8 cellular contexts compared by ENCODE assay signal in genomic region chr7:148983220-148984146, GRCh38. TPM values are rescaled to one million over a fixed set of nuclear protein-coding genes. Genes with fewer than 3 reads are reported as not detected.
A peak's percentile ranks its signal among the peaks of the same experiment; 100 is the strongest.
DNase-seq lines count a peak whose midpoint lies in the region; ATAC-seq and TF ChIP-seq lines count a peak whose summit lies in the region.

No MANE protein-coding gene starts in this region.

- H3K36me3 Mint-ChIP-seq in nephron progenitor cell (ENCODE audit: low read depth) = peaks cover 8% of the 10 kb centered on the region
- peaks cover 5% of the 10 kb centered on the region for H3K36me3 Mint-ChIP-seq in stimulated activated naive CD8-positive, alpha-beta T cell treated with anti-CD3 and anti-CD28 coated beads, Interleukin-15, Interleukin-2, amounts not matched to agents 100 ng/mL and 50 ng/mL, for 24 hours (ENCODE audit: low read depth)

- no peak for TF ChIP-seq CTCF in nephron progenitor cell (IDR thresholded peaks at IDR 0.05)

- peaks cover 21% of the 10 kb centered on the region for H3K9me3 Mint-ChIP-seq in nephron progenitor cell
- H3K9me3 Mint-ChIP-seq in stimulated activated naive CD8-positive, alpha-beta T cell treated with anti-CD3 and anti-CD28 coated beads, Interleukin-15, Interleukin-2, amounts not matched to agents 100 ng/mL and 50 ng/mL, for 24 hours = peaks cover 7% of the 10 kb centered on the region

- H3K79me2 ChIP-seq in Karpas-422 (ENCODE audit: low read length) = no peaks in the 10 kb centered on the region

- ATAC-seq in GM21737 (IDR thresholded peaks at IDR 0.05; ENCODE audit: unreplicated experiment) = peak; percentile 45

- peak overlapping the region; percentile 100 for H3K27ac Mint-ChIP-seq in nephron progenitor cell
- H3K27ac Mint-ChIP-seq in stimulated activated naive CD8-positive, alpha-beta T cell treated with anti-CD3 and anti-CD28 coated beads, Interleukin-15, Interleukin-2, amounts not matched to agents 100 ng/mL and 50 ng/mL, for 24 hours = peak overlapping the region; percentile 96

- H3K27me3 ChIP-seq in Karpas-422 (ENCODE audit: low read length) = no peaks in the 10 kb centered on the region

- peaks cover 35% of the 10 kb centered on the region for H3K4me1 ChIP-seq in Karpas-422 (ENCODE audit: low read length)

- peak overlapping the region; percentile 99 for H3K4me3 Mint-ChIP-seq in nephron progenitor cell
- H3K4me3 Mint-ChIP-seq in stimulated activated naive CD8-positive, alpha-beta T cell treated with anti-CD3 and anti-CD28 coated beads, Interleukin-15, Interleukin-2, amounts not matched to agents 100 ng/mL and 50 ng/mL, for 24 hours = peak overlapping the region; percentile 89

- peaks cover 11% of the 10 kb centered on the region for H3K27me3 Mint-ChIP-seq in nephron progenitor cell (ENCODE audit: low read depth, poor library complexity)
- H3K27me3 Mint-ChIP-seq in stimulated activated naive CD8-positive, alpha-beta T cell treated with anti-CD3 and anti-CD28 coated beads, Interleukin-15, Interleukin-2, amounts not matched to agents 100 ng/mL and 50 ng/mL, for 24 hours = peaks cover 4% of the 10 kb centered on the region

- DNase-seq in DMS53 (lab: John Stamatoyannopoulos, UW) (peak; percentile 97), Karpas-422 (peak; percentile 93), RKO (ENCODE audit: low spot score) (peak; percentile 92), fibroblast of peridontal ligament (ENCODE audit: extremely low read depth) (peak; percentile 86), nephron progenitor cell (peak; percentile 83)
- peak; percentile 45 to 77 for DNase-seq in activated T-helper 1 cell treated with anti-CD3 and anti-CD28 coated beads, Interleukin-2, amount 50 U/mL, for 16 hours (ENCODE audit: low read depth in 1 of 2, low spot score in 1 of 2)

- H3K4me2 ChIP-seq in Karpas-422 (ENCODE audit: low read depth, low read length, poor library complexity, severe bottlenecking) = peak overlapping the region; percentile 87

- H3K9me3 ChIP-seq in Karpas-422 (ENCODE audit: low read length) = no peaks in the 10 kb centered on the region

- peak overlapping the region; percentile 68; the same call in 1 of the 2 replicates for H2AFZ ChIP-seq in Karpas-422 (ENCODE audit: low read length)

- peak overlapping the region; percentile 61 for H3K9ac ChIP-seq in Karpas-422 (ENCODE audit: low read length)

- no peaks in the 10 kb centered on the region for H3K9me2 ChIP-seq in Karpas-422 (replicated peaks; ENCODE audit: insufficient read depth, low read length)

- no peaks in the 10 kb centered on the region for H3K36me3 ChIP-seq in Karpas-422 (ENCODE audit: insufficient read depth, low read length)

- H3K4me1 Mint-ChIP-seq in nephron progenitor cell = peaks cover 39% of the 10 kb centered on the region
- H3K4me1 Mint-ChIP-seq in stimulated activated naive CD8-positive, alpha-beta T cell treated with anti-CD3 and anti-CD28 coated beads, Interleukin-15, Interleukin-2, amounts not matched to agents 100 ng/mL and 50 ng/mL, for 24 hours (ENCODE audit: low read depth) = peaks cover 64% of the 10 kb centered on the region

- H4K20me1 ChIP-seq in Karpas-422 (ENCODE audit: insufficient read depth, low read depth, low read length) = no peaks in the 10 kb centered on the region

- no peak overlapping the region for H3K27ac ChIP-seq in Karpas-422 (ENCODE audit: low read length)

- H3K4me3 ChIP-seq in Karpas-422 (ENCODE audit: low read length) = peak overlapping the region; percentile 69

RNA-seq across cellular contexts. Expression of gene PDIA4, which starts 44.8 kb away (rescaled TPM):
- total RNA-seq in Karpas-422 (2014; rRNA removed; shearing (Covaris generic); ENCODE audit: low replicate concordance) = 71.3 and 116 TPM in 2 replicates
